Comparison of ENCODE assay signal across 8 cellular contexts in the genomic region with DNA sequence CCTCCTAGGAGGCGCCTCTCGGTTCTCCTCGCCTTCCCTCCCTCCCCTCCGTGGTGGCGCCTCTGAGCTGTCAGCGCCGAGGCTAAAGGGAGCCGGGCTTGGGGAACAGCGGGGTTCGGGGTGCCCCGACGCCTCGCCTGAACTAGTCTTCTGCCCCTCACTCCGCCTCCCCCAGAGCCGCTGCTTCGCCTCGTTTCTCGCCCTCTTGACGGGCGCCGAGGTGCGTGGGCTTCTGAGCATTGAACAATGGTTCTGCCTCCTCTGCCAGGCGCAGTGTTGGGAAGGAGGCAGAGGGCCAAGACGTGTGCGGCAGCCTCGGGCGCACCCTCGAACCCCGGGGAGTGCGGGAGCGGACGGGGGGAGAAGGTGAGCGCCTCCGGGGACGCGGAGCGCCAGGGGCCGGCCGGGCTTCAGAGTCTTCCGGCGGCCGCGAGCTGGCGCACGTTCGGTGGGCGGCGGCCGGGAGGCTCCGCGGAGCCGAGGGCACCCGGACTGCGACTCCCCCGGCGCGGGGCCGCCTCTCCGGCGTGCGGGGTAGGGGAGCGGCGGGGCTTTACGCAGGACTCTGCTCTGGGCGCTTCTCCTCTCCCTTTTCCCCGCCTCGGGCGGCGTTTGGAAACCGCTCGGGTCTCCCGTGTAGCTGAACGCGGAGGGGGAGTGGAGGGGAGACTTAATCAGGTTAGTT. TPM values are rescaled to one million over a fixed set of nuclear protein-coding genes. Genes with fewer than 3 reads are reported as not detected.
DNase-seq lines count a peak whose midpoint lies in the region; ATAC-seq lines count a peak whose summit lies in the region.

No MANE protein-coding gene starts in this region.

- peaks cover 1% of the 10 kb centered on the region for H3K36me3 Mint-ChIP-seq in activated CD4-positive, alpha-beta memory T cell treated with anti-CD3 and anti-CD28 coated beads for 36 hours
- peaks cover 0 to 5% of the 10 kb centered on the region in 2 donors for H3K36me3 Mint-ChIP-seq in naive B cell

- H3K4me1 Mint-ChIP-seq in activated CD4-positive, alpha-beta memory T cell treated with anti-CD3 and anti-CD28 coated beads for 36 hours (ENCODE audit: low read depth) = peaks cover 14% of the 10 kb centered on the region
- H3K4me1 Mint-ChIP-seq in naive B cell = peaks cover 10 to 24% (median 20%) of the 10 kb centered on the region in 3 donors

- intact Hi-C loops in activated CD4-positive, alpha-beta memory T cell treated with anti-CD3 and anti-CD28 coated beads for 36 hours (cut with micrococcal nuclease) = loop anchor here (5.0 to 10.0 kb wide), 2 partner anchors 102 to 465 kb away; no protein-coding TSS in a partner anchor

- no peaks in the 10 kb centered on the region for H3K9me3 Mint-ChIP-seq in activated CD4-positive, alpha-beta memory T cell treated with anti-CD3 and anti-CD28 coated beads for 36 hours
- H3K9me3 Mint-ChIP-seq in naive B cell = peaks cover 0 to 6% (median 2%) of the 10 kb centered on the region in 7 donors

- CTCF ChIA-PET in activated CD4-positive, alpha-beta memory T cell treated with anti-CD3 and anti-CD28 coated beads for 36 hours (lab: Charles Lee) = no interaction called here

- ATAC-seq in GM19455 (IDR thresholded peaks at IDR 0.05; ENCODE audit: unreplicated experiment) (peak; percentile 44), esophagus mucosa (peak; percentile 24), naive B cell (ENCODE audit: low read depth in 2 of 2) (peak; percentile 19 to 30)

- no peak overlapping the region for H3K27ac Mint-ChIP-seq in activated CD4-positive, alpha-beta memory T cell treated with anti-CD3 and anti-CD28 coated beads for 36 hours
- H3K27ac Mint-ChIP-seq in naive B cell = no peak overlapping the region

- H3K4me3 Mint-ChIP-seq in activated CD4-positive, alpha-beta memory T cell treated with anti-CD3 and anti-CD28 coated beads for 36 hours = peak overlapping the region; percentile 83
- peak overlapping the region; percentile 67 to 90 (median 85) for H3K4me3 Mint-ChIP-seq in naive B cell

- POLR2A ChIA-PET in activated CD4-positive, alpha-beta memory T cell treated with anti-CD3 and anti-CD28 coated beads for 36 hours (lab: Charles Lee) = interaction anchor here (0.7 kb wide), 1 partner anchor 17 kb away, joined by 4 read pairs; no protein-coding TSS in a partner anchor

- H3K27me3 Mint-ChIP-seq in activated CD4-positive, alpha-beta memory T cell treated with anti-CD3 and anti-CD28 coated beads for 36 hours = peaks cover 52% of the 10 kb centered on the region
- peaks cover 69 to 84% (median 79%) of the 10 kb centered on the region in 3 donors for H3K27me3 Mint-ChIP-seq in naive B cell

- in situ Hi-C loops in Caki2 (cut with HindIII; ENCODE audit: low pct_unique_long_range_greater_than_20kb, low sequenced_read_pairs) = no loop called here

- DNase-seq in Caki2 (ENCODE audit: low read depth) = peak; percentile 52
- DNase-seq in HT1080 (ENCODE audit: low read depth) = peak; percentile 3
- DNase-seq in activated CD4-positive, alpha-beta memory T cell treated with anti-CD3 and anti-CD28 coated beads for 36 hours = peak; percentile 18
- no peak for DNase-seq in naive B cell
- peak; percentile 49 for DNase-seq in ureter (ENCODE audit: low spot score)
- no peak for DNase-seq in UCSD-AML1 (lab: John Stamatoyannopoulos, UW; ENCODE audit: unreplicated experiment)

RNA-seq across cellular contexts. Expression of a gene that starts 0.9 kb away (rescaled TPM):
- 19.2 and 26.6 TPM in 2 replicates for total RNA-seq in Caki2 (2014; rRNA removed; shearing (Covaris generic); ENCODE audit: low replicate concordance)
- 5.2 and 6.3 TPM in 2 replicates for total RNA-seq in HT1080 (2014; rRNA removed; shearing (Covaris generic))
- polyA plus RNA-seq in HT1080 (2015; cell fraction: cytosol; rRNA removed) = 23.5 and 30.2 TPM in 2 replicates
- 54.4 and 54.8 TPM in 2 replicates for polyA plus RNA-seq in HT1080 (2015; cell fraction: nucleus; rRNA removed)
- 10 to 100 TPM in 1 of 2 experiments, 1 to 10 TPM in 1; 8.8 to 10.3 TPM for total RNA-seq in activated CD4-positive, alpha-beta memory T cell treated with anti-CD3 and anti-CD28 coated beads for 36 hours
- total RNA-seq in esophagus mucosa = 26.6 TPM
- not detected for polyA plus RNA-seq in naive B cell (ENCODE audit: low read depth in 6 of 6)
- 21.8 TPM for total RNA-seq in ureter

Comparison
In these comparisons a context has a peak if more than half of its experiments do, and no peak if none do; other contexts are left out.
1. DNase-seq: peak in Caki2 (single experiment), HT1080 (single experiment), activated CD4-positive, alpha-beta memory T cell treated with anti-CD3 and anti-CD28 coated beads for 36 hours (single experiment) and ureter (single experiment); none in naive B cell (single experiment) and UCSD-AML1 (single experiment).
2. Peak in every context shown above with its lines, with median percentiles within 50 percentile points of each other: ATAC-seq.